Comparison of ENCODE assay signal across 21 cellular contexts in genomic region chr5:50733737-50734136, GRCh38.
DNase-seq lines count a peak whose midpoint lies in the region; ATAC-seq and TF ChIP-seq lines count a peak whose summit lies in the region.
"Had no signal": no experiment of that assay in that cellular context is flagged by ENCODE, and none has a peak within 500 bp of the region (broad histone marks: within the 10 kb centered on the region; RNA-seq: fewer than 3 reads in every experiment).

No MANE protein-coding gene starts in this region.

- POLR2A ChIA-PET in CD4-positive, alpha-beta memory T cell (lab: Charles Lee; ENCODE audit: partially characterized antibody) = interaction anchor here (0.7 to 2.4 kb wide), 4 partner anchors 10 to 66 kb away, joined by 3 to 9 read pairs (median 3); no protein-coding TSS in a partner anchor

- ATAC-seq in upper lobe of right lung = no peak
- ATAC-seq in activated naive CD4-positive, alpha-beta T cell treated with anti-CD3 and anti-CD28 coated beads, Interleukin-2, amount 50 U/mL, for 72 hours = no peak
- ATAC-seq: CD8-positive, alpha-beta T cell; PC-3 had no signal

- H3K9me3 Mint-ChIP-seq in CD4-positive, alpha-beta memory T cell = no peaks in the 10 kb centered on the region
- peaks cover 0 to 5% of the 10 kb centered on the region in 2 donors for H3K9me3 Mint-ChIP-seq in activated naive CD4-positive, alpha-beta T cell treated with anti-CD3 and anti-CD28 coated beads, Interleukin-2, amount 50 U/mL, for 72 hours
- H3K9me3 Mint-ChIP-seq: CD8-positive, alpha-beta T cell had no signal

- peaks cover 42 to 78% (median 60%) of the 10 kb centered on the region in 4 donors for H3K4me1 Mint-ChIP-seq in CD4-positive, alpha-beta memory T cell

- peaks cover 6 to 17% of the 10 kb centered on the region in 2 donors for H3K36me3 Mint-ChIP-seq in CD4-positive, alpha-beta memory T cell
- peaks cover 0 to 13% of the 10 kb centered on the region in 2 donors for H3K36me3 Mint-ChIP-seq in activated naive CD4-positive, alpha-beta T cell treated with anti-CD3 and anti-CD28 coated beads, Interleukin-2, amount 50 U/mL, for 72 hours

- H3K4me3 ChIP-seq in CD4-positive, alpha-beta memory T cell (ENCODE audit: low read length in 2 of 2) = no peak overlapping the region
- peak overlapping the region; percentile 2 for H3K4me3 ChIP-seq in upper lobe of right lung

- intact Hi-C loops in CD4-positive, alpha-beta memory T cell (cut with micrococcal nuclease) = no loop called here
- intact Hi-C loops in upper lobe of right lung (cut with DNase I) = no loop called here

- H3K36me3 ChIP-seq in CD4-positive, alpha-beta memory T cell (ENCODE audit: insufficient read depth, low read length) = no peaks in the 10 kb centered on the region
- H3K36me3 ChIP-seq in upper lobe of right lung = no peaks in the 10 kb centered on the region
- H3K36me3 ChIP-seq: BE2C had no signal

- H3K27me3 ChIP-seq in CD4-positive, alpha-beta memory T cell (ENCODE audit: insufficient read depth, low read length) = no peaks in the 10 kb centered on the region
- no peaks in the 10 kb centered on the region for H3K27me3 ChIP-seq in upper lobe of right lung
- H3K27me3 ChIP-seq: BE2C had no signal

- CTCF ChIA-PET in CD4-positive, alpha-beta memory T cell (lab: Charles Lee; ENCODE audit: partially characterized antibody) = interaction anchor here (3.0 kb wide), 1 partner anchor 10 kb away, joined by 9 read pairs; no protein-coding TSS in a partner anchor

- peaks cover 58% of the 10 kb centered on the region for H3K4me1 ChIP-seq in CD4-positive, alpha-beta memory T cell (ENCODE audit: insufficient read depth, low read length)
- no peaks in the 10 kb centered on the region for H3K4me1 ChIP-seq in upper lobe of right lung
- H3K4me1 ChIP-seq: BE2C had no signal

- peak overlapping the region in 2 of 8 donors; percentile 12 to 17 for H3K4me3 Mint-ChIP-seq in CD4-positive, alpha-beta memory T cell
- H3K4me3 Mint-ChIP-seq: CD8-positive, alpha-beta T cell had no signal

- H3K27me3 Mint-ChIP-seq in CD4-positive, alpha-beta memory T cell = no peaks in the 10 kb centered on the region

- H3K27ac ChIP-seq in CD4-positive, alpha-beta memory T cell (ENCODE audit: low read depth, low read length) = no peak overlapping the region
- H3K27ac ChIP-seq in upper lobe of right lung = no peak overlapping the region
- H3K27ac ChIP-seq: KMS-11 had no signal

- no peak for DNase-seq in CD4-positive, alpha-beta memory T cell
- DNase-seq in OCI-M1 (lab: John Stamatoyannopoulos, UW) (peak; percentile 34), medulla oblongata (ENCODE audit: extremely low spot score) (peak; percentile 24), upper lobe of right lung (no peak), dedifferentiated amniotic fluid mesenchymal stem cell (ENCODE audit: extremely low spot score) (no peak)
- no peak for DNase-seq in activated naive CD4-positive, alpha-beta T cell treated with anti-CD3 and anti-CD28 coated beads, Interleukin-2, amount 50 U/mL, for 72 hours (ENCODE audit: low spot score in 2 of 2)
- DNase-seq in activated CD4-positive, alpha-beta T cell treated with anti-CD3 and anti-CD28 coated beads, Interleukin-2, amount 50 U/mL, for 48 hours = no peak
- DNase-seq: BE2C; Calu3; CD8-positive, alpha-beta T cell; DMS153; GOT3; HCEC 1CT; IMR-90; NCI-H1694; NCI-H2081; NCI-H446; NCI-H526; PC-3; Right ventricle myocardium superior had no signal

- H3K27ac Mint-ChIP-seq in CD4-positive, alpha-beta memory T cell = peak overlapping the region in 4 of 7 donors; percentile 2 to 61 (median 28)
- no peak overlapping the region for H3K27ac Mint-ChIP-seq in activated naive CD4-positive, alpha-beta T cell treated with anti-CD3 and anti-CD28 coated beads, Interleukin-2, amount 50 U/mL, for 72 hours
- H3K27ac Mint-ChIP-seq: CD8-positive, alpha-beta T cell had no signal

- no peaks in the 10 kb centered on the region for H3K9me3 ChIP-seq in CD4-positive, alpha-beta memory T cell (ENCODE audit: control insufficient read depth in 1 of 2, low read length in 2 of 2)
- no peaks in the 10 kb centered on the region for H3K9me3 ChIP-seq in upper lobe of right lung
- H3K9me3 ChIP-seq: BE2C had no signal

- no peak for TF ChIP-seq CTCF in upper lobe of right lung (IDR thresholded peaks at IDR 0.05)

Comparison
In these comparisons a context has a peak if more than half of its experiments do, and no peak if none do; other contexts are left out.
1. DNase-seq: peak in OCI-M1 (single experiment) and medulla oblongata (single experiment); none in CD4-positive, alpha-beta memory T cell (0 of 5), upper lobe of right lung (single experiment), activated naive CD4-positive, alpha-beta T cell treated with anti-CD3 and anti-CD28 coated beads, Interleukin-2, amount 50 U/mL, for 72 hours (0 of 2), dedifferentiated amniotic fluid mesenchymal stem cell (single experiment) and activated CD4-positive, alpha-beta T cell treated with anti-CD3 and anti-CD28 coated beads, Interleukin-2, amount 50 U/mL, for 48 hours (0 of 2).
2. H3K27ac Mint-ChIP-seq: peak in CD4-positive, alpha-beta memory T cell (4 of 7); none in activated naive CD4-positive, alpha-beta T cell treated with anti-CD3 and anti-CD28 coated beads, Interleukin-2, amount 50 U/mL, for 72 hours (0 of 2).